In the genomic region with DNA sequence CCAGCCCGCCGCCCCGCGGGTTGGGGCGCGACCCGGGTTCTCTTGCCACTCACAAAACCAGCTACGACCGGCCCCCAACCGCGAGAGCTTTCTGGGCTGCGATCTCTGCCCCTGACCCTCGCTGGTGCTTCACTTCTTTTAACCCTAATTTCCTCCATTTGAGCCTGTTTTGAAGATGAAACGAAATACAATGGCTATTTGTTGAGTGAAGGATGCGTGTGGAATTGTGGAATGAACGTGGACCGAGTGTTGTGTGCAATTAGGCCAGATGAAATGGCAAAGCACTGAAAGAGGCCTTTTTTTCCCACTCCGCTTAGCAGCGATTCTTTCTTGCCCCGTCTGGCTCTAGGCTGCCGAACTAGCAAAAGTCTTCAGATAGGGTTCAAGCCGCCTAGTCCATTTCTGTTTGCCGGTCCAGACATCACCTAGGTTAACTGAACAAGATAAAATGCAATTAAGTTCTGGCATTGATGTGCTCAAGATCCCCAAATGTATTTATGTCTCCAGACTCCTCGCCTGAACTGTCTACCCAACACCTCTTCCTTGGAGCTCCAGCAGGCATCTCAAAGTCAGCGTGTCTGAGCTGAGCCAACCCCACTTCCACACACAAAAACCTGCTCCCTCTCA, we compare ENCODE assay signal across 8 cellular contexts. TPM values are rescaled to one million over a fixed set of nuclear protein-coding genes. Genes with fewer than 3 reads are reported as not detected.
DNase-seq lines count a peak whose midpoint lies in the region; ATAC-seq, FAIRE-seq and TF ChIP-seq lines count a peak whose summit lies in the region.

No MANE protein-coding gene starts in this region.

- H3K27me3 Mint-ChIP-seq in nephron (ENCODE audit: low read depth): peaks cover 7% of the 10 kb centered on the region

- peak overlapping the region; percentile 96 to 99 (median 96) for H3K27ac Mint-ChIP-seq in nephron

- H3K4me2 ChIP-seq in endothelial cell of umbilical vein (ENCODE audit: insufficient read depth, low read length): peak overlapping the region; percentile 88

- intact Hi-C loops in endothelial cell of umbilical vein (cut with micrococcal nuclease): loop anchor here (5.0 kb wide), 2 partner anchors 36 to 39 kb away; no protein-coding TSS in a partner anchor

- H3K4me1 ChIP-seq in endothelial cell of umbilical vein (ENCODE audit: control insufficient read depth, extremely low read depth, insufficient read depth, low read length): peaks cover 20% of the 10 kb centered on the region

- H3K27me3 ChIP-seq in endothelial cell of umbilical vein (ENCODE audit: control insufficient read depth in 2 of 2, insufficient read depth in 2 of 2, low read length in 2 of 2): peaks cover 0 to 3% of the 10 kb centered on the region in 2 experiments

- H3K9ac ChIP-seq in endothelial cell of umbilical vein (replicated peaks; ENCODE audit: extremely low read depth, insufficient read depth, low read length): peak overlapping the region; percentile 87

- H3K9me3 ChIP-seq in endothelial cell of umbilical vein (replicated peaks; ENCODE audit: control insufficient read depth, insufficient read depth, low read length): no peaks in the 10 kb centered on the region

- no peak for TF ChIP-seq POLR2A in endothelial cell of umbilical vein (IDR thresholded peaks at IDR 0.05; ENCODE audit: low read depth, low read length)

- no peaks in the 10 kb centered on the region for H3K36me3 Mint-ChIP-seq in nephron (ENCODE audit: low read depth)

- peak overlapping the region; percentile 98 for H2AFZ ChIP-seq in endothelial cell of umbilical vein (ENCODE audit: low read depth, low read length)

- no peaks in the 10 kb centered on the region for H3K9me1 ChIP-seq in endothelial cell of umbilical vein (replicated peaks; ENCODE audit: control insufficient read depth, extremely low read depth, insufficient read depth, low read length)

- dilution Hi-C loops in endothelial cell of umbilical vein (cut with MboI; ENCODE audit: extremely low pct_ligation_motif_present, low sequenced_read_pairs): no loop called here

- H3K4me1 Mint-ChIP-seq in nephron: peaks cover 56% of the 10 kb centered on the region

- H3K79me2 ChIP-seq in endothelial cell of umbilical vein (ENCODE audit: control insufficient read depth, insufficient read depth, low read length): peaks cover 45% of the 10 kb centered on the region

- ATAC-seq in HG02970 (IDR thresholded peaks at IDR 0.05; ENCODE audit: low FRiP score, unreplicated experiment) (no peak), HG03025 (IDR thresholded peaks at IDR 0.05; ENCODE audit: low FRiP score, unreplicated experiment) (no peak)

- H3K27ac ChIP-seq in RWPE1 (peak overlapping the region; percentile 83), endothelial cell of umbilical vein (ENCODE audit: insufficient read depth, low read depth, low read length) (peak overlapping the region; percentile 76)

- H3K9me3 Mint-ChIP-seq in nephron: no peaks in the 10 kb centered on the region

- TF ChIP-seq CTCF in GM12864 (IDR thresholded peaks at IDR 0.05; ENCODE audit: low read depth, low read length, missing control alignments): no peak
- no peak for TF ChIP-seq CTCF in RWPE1 (conservative IDR thresholded peaks at IDR 0.05; ENCODE audit: low read depth)
- no peak for TF ChIP-seq CTCF in endothelial cell of umbilical vein (IDR thresholded peaks at IDR 0.05; ENCODE audit: extremely low read depth in 1 of 2, insufficient read depth in 1 of 2, low read depth in 1 of 2, low read length in 2 of 2)
- no peak for TF ChIP-seq CTCF in nephron (IDR thresholded peaks at IDR 0.05; ENCODE audit: unreplicated experiment in 3 of 3)
- no peak for TF ChIP-seq CTCF in GM20000 (IDR thresholded peaks at IDR 0.05; ENCODE audit: extremely low read depth, missing control alignments)

- no peaks in the 10 kb centered on the region for H3K36me3 ChIP-seq in endothelial cell of umbilical vein (ENCODE audit: control insufficient read depth in 2 of 2, extremely low read depth in 1 of 2, insufficient read depth in 2 of 2, low read length in 2 of 2)

- TSS peak; percentile 45 for BruUV-seq in endothelial cell of umbilical vein (replicated peaks; lab: Mats Ljungman, UMichigan)

- CTCF ChIA-PET in RWPE1 (lab: Yijun Ruan, JAX) (no interaction called here), endothelial cell of umbilical vein (lab: Charles Lee) (interaction anchor here (0.8 to 1.3 kb wide), 2 partner anchors 31 to 175 kb away, joined by 3 to 4 read pairs; no protein-coding TSS in a partner anchor)

- H3K4me3 ChIP-seq in GM12864 (ENCODE audit: low read depth, low read length): peak overlapping the region; percentile 65
- peak overlapping the region; percentile 70 to 99 (median 92) for H3K4me3 ChIP-seq in endothelial cell of umbilical vein (replicated peaks in 1 of 3; ENCODE audit: insufficient read depth in 1 of 3, low read depth in 1 of 3, low read length in 3 of 3)

- no peak for DNase-seq in GM12864 (ENCODE audit: low read depth)
- no peak for DNase-seq in RWPE1 (ENCODE audit: low spot score)
- DNase-seq in endothelial cell of umbilical vein (ENCODE audit: low read depth, low spot score): peak; percentile 56
- no peak for DNase-seq in GM20000 (ENCODE audit: low spot score)
- DNase-seq in T1000 (lab: John Stamatoyannopoulos, UW): no peak

- peak; percentile 4 for FAIRE-seq in endothelial cell of umbilical vein (lab: Jason Lieb, UNC)

- peak overlapping the region; percentile 93 to 97 (median 93) for H3K4me3 Mint-ChIP-seq in nephron

- H4K20me1 ChIP-seq in endothelial cell of umbilical vein (replicated peaks; ENCODE audit: control insufficient read depth, extremely low read depth, insufficient read depth, low read length): no peaks in the 10 kb centered on the region

- POLR2A ChIA-PET in RWPE1 (lab: Yijun Ruan, JAX; ENCODE audit: low non-redundant PET) (no interaction called here), endothelial cell of umbilical vein (lab: Charles Lee) (no interaction called here)

TF ChIP-seq in endothelial cell of umbilical vein, 7 proteins besides CTCF, POLR2A, EP300 and RAD21:
- TF ChIP-seq GATA2 (IDR thresholded peaks at IDR 0.05; ENCODE audit: insufficient read depth, insufficient read length, low read depth, low read length) (no peak), EZH2 (IDR thresholded peaks at IDR 0.05; ENCODE audit: borderline replicate concordance, low read depth, low read length, severe bottlenecking) (no peak), MYC (IDR thresholded peaks at IDR 0.05; ENCODE audit: low read depth, low read length) (no peak), POLR2AphosphoS5 (IDR thresholded peaks at IDR 0.05; ENCODE audit: insufficient read depth, low read depth, low read length) (no peak)

RNA-seq across cellular contexts. Expression of a gene that starts 0.4 kb away (rescaled TPM):
- total RNA-seq in endothelial cell of umbilical vein: 96.6 and 99.8 TPM in 2 replicates
- polyA plus RNA-seq in endothelial cell of umbilical vein: 72.5 and 88.8 TPM in 2 replicates
- 51.8 and 64.2 TPM in 2 replicates for polyA plus RNA-seq in endothelial cell of umbilical vein (2011; cell fraction: cytosol; rRNA removed)
- polyA plus RNA-seq in endothelial cell of umbilical vein (2011; cell fraction: nucleus; rRNA removed): 67.8 and 78.0 TPM in 2 replicates
- polyA plus RNA-seq in endothelial cell of umbilical vein (2012): 63.0 and 73.8 TPM in 2 replicates
- polyA minus RNA-seq in endothelial cell of umbilical vein: 54.4 and 68.6 TPM in 2 replicates
- 21.9 TPM for polyA minus RNA-seq in endothelial cell of umbilical vein (2011; cell fraction: cytosol; rRNA and poly(A)+ RNA removed)
- polyA minus RNA-seq in endothelial cell of umbilical vein (2011; cell fraction: nucleus; rRNA and poly(A)+ RNA removed): 30.2 and 34.5 TPM in 2 replicates

RNA-seq across cellular contexts. Expression of a gene that starts 44.0 kb away (rescaled TPM):
- total RNA-seq in endothelial cell of umbilical vein: 261 and 262 TPM in 2 replicates
- 259 and 277 TPM in 2 replicates for polyA plus RNA-seq in endothelial cell of umbilical vein
- polyA plus RNA-seq in endothelial cell of umbilical vein (2011; cell fraction: cytosol; rRNA removed): 219 and 257 TPM in 2 replicates
- polyA plus RNA-seq in endothelial cell of umbilical vein (2011; cell fraction: nucleus; rRNA removed): 481 and 548 TPM in 2 replicates
- 120 and 135 TPM in 2 replicates for polyA plus RNA-seq in endothelial cell of umbilical vein (2012)
- 225 and 233 TPM in 2 replicates for polyA minus RNA-seq in endothelial cell of umbilical vein
- polyA minus RNA-seq in endothelial cell of umbilical vein (2011; cell fraction: cytosol; rRNA and poly(A)+ RNA removed): 116 TPM
- 119 and 139 TPM in 2 replicates for polyA minus RNA-seq in endothelial cell of umbilical vein (2011; cell fraction: nucleus; rRNA and poly(A)+ RNA removed)
